Comparison of ENCODE assay signal across 28 cellular contexts in the genomic region with DNA sequence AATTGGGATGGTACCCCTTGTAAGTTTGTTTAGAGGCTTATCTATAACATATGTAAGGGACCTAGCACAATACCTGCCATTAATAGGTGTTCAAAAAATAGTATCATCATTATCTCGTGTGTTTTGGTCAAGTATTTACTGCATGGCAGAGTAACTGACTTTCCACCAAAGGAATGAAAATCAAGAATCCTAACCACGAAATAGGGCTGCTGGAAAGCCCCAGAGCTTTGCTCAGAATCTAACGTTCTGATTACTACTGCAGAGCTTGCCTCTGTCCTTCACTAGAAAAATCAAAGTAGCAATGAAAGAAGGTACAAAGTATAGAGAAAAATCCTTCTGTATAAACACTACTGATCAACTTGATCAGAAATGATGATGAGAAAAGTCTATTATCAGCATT. TPM values are rescaled to one million over a fixed set of nuclear protein-coding genes. Genes with fewer than 3 reads are reported as not detected.
"Had no signal": no experiment of that assay in that cellular context is flagged by ENCODE, and none has a peak within 500 bp of the region (broad histone marks: within the 10 kb centered on the region; RNA-seq: fewer than 3 reads in every experiment).

No MANE protein-coding gene starts in this region.

- H3K4me3 Mint-ChIP-seq: activated CD4-positive, alpha-beta memory T cell treated with anti-CD3 and anti-CD28 coated beads, Interleukin-2, amount 10 ng/mL, durations not matched to agents 7 days and 5 days; activated CD4-positive, alpha-beta T cell treated with anti-CD3 and anti-CD28 coated beads, Interleukin-2, amount 10 ng/mL, durations not matched to agents 7 days and 5 days; activated naive CD4-positive, alpha-beta T cell treated with anti-CD3 and anti-CD28 coated beads, Interleukin-2, amount 10 ng/mL, durations not matched to agents 7 days and 5 days; activated naive CD8-positive, alpha-beta T cell treated with anti-CD3 and anti-CD28 coated beads for 36 hours had no signal

- H3K27me3 Mint-ChIP-seq: activated CD4-positive, alpha-beta memory T cell treated with anti-CD3 and anti-CD28 coated beads, Interleukin-2, amount 10 ng/mL, durations not matched to agents 7 days and 5 days; activated CD4-positive, alpha-beta T cell treated with anti-CD3 and anti-CD28 coated beads, Interleukin-2, amount 10 ng/mL, durations not matched to agents 7 days and 5 days; activated naive CD4-positive, alpha-beta T cell treated with anti-CD3 and anti-CD28 coated beads, Interleukin-2, amount 10 ng/mL, durations not matched to agents 7 days and 5 days; activated naive CD8-positive, alpha-beta T cell treated with anti-CD3 and anti-CD28 coated beads for 36 hours had no signal

- ATAC-seq: body of pancreas, Panc1, Right ventricle myocardium inferior had no signal

- FAIRE-seq: bronchial epithelial cell had no signal

- DNase-seq: activated CD4-positive, alpha-beta memory T cell treated with anti-CD3 and anti-CD28 coated beads, Interleukin-2, amount 10 ng/mL, durations not matched to agents 7 days and 5 days; activated CD4-positive, alpha-beta T cell treated with anti-CD3 and anti-CD28 coated beads, Interleukin-2, amount 10 ng/mL, durations not matched to agents 7 days and 5 days; activated CD4-positive, CD25-positive, alpha-beta regulatory T cell; activated gamma-delta T cell treated with Interleukin-2 at 50 U/mL for 16 hours; activated naive CD4-positive, alpha-beta T cell treated with anti-CD3 and anti-CD28 coated beads, Interleukin-2, amount 10 ng/mL, durations not matched to agents 7 days and 5 days; activated naive CD8-positive, alpha-beta T cell treated with anti-CD3 and anti-CD28 coated beads for 36 hours; activated T-cell treated with anti-CD3 and anti-CD28 coated beads for 4 hours; activated T-cell treated with anti-CD3 and anti-CD28 coated beads, Interleukin-2, amount 50 U/mL, for 48 hours; anterior cingulate cortex; body of pancreas; central memory CD4-positive, alpha-beta T cell; MG63; NCI-H1105 treated with DMSO at 0.1 percent for 48 hours; NCI-H1436 treated with DMSO at 0.1 percent for 48 hours; NCI-H187; NCI-H2081; NCI-H510A treated with DMSO at 0.1 percent for 48 hours; NCI-H69; NK-92 treated with Interleukin-12 subunit alpha and Interleukin-12 subunit beta, amount 100 ng/mL, for 24 hours; OCI-M1; RPMI8226; SJCRH30; SK-N-SH; T-helper 1 cell had no signal

- H3K4me3 ChIP-seq: body of pancreas, MG63, SJCRH30 had no signal

- H3K27ac Mint-ChIP-seq: activated CD4-positive, alpha-beta memory T cell treated with anti-CD3 and anti-CD28 coated beads, Interleukin-2, amount 10 ng/mL, durations not matched to agents 7 days and 5 days; activated CD4-positive, alpha-beta T cell treated with anti-CD3 and anti-CD28 coated beads, Interleukin-2, amount 10 ng/mL, durations not matched to agents 7 days and 5 days; activated naive CD4-positive, alpha-beta T cell treated with anti-CD3 and anti-CD28 coated beads, Interleukin-2, amount 10 ng/mL, durations not matched to agents 7 days and 5 days; activated naive CD8-positive, alpha-beta T cell treated with anti-CD3 and anti-CD28 coated beads for 36 hours; activated T-helper 2 cell treated with anti-CD3 and anti-CD28 coated beads, Interferon-gamma antibody, Interleukin-2, Interleukin-4, amounts not matched to agents 10 μg/mL and 5 μg/mL and 100 μg/mL, durations not matched to agents 14 hours and 24 hours and 36 hours had no signal

RNA-seq across cellular contexts. Expression of gene MEIG1, which starts 40.2 kb away (rescaled TPM):
- total RNA-seq: body of pancreas, bronchial epithelial cell, Right ventricle myocardium inferior, SJCRH30 had no signal
